Comparison of ENCODE assay signal across 10 cellular contexts in genomic region chr13:52846567-52847321, GRCh38. TPM values are rescaled to one million over a fixed set of nuclear protein-coding genes. Genes with fewer than 3 reads are reported as not detected.
DNase-seq lines count a peak whose midpoint lies in the region; ATAC-seq, FAIRE-seq and TF ChIP-seq lines count a peak whose summit lies in the region.
"Had no signal": no experiment of that assay in that cellular context is flagged by ENCODE, and none has a peak within 500 bp of the region (broad histone marks: within the 10 kb centered on the region; RNA-seq: fewer than 3 reads in every experiment).

No MANE protein-coding gene starts in this region.

- no peaks in the 10 kb centered on the region for H3K36me3 ChIP-seq in endodermal cell (ENCODE audit: control insufficient read depth, insufficient read depth, low read length)
- H3K36me3 ChIP-seq in SJCRH30 = no peaks in the 10 kb centered on the region

- H3K27ac ChIP-seq in endodermal cell (ENCODE audit: low read depth, low read length) = no peak overlapping the region
- H3K27ac ChIP-seq in SJCRH30 = no peak overlapping the region

- peaks cover 2% of the 10 kb centered on the region for H3K9me3 Mint-ChIP-seq in endodermal cell

- H3K27me3 ChIP-seq in endodermal cell (ENCODE audit: control insufficient read depth, insufficient read depth, low read length, poor library complexity, severe bottlenecking) (peaks cover 80% of the 10 kb centered on the region), SJCRH30 (no peaks in the 10 kb centered on the region)

- ATAC-seq in GM18498 (IDR thresholded peaks at IDR 0.05; ENCODE audit: unreplicated experiment) = no peak

- H3K27ac Mint-ChIP-seq in endodermal cell = no peak overlapping the region
- H3K27ac Mint-ChIP-seq: activated naive CD4-positive, alpha-beta T cell treated with anti-CD3 and anti-CD28 coated beads, Interleukin-2, amount 50 U/mL, for 24 hours had no signal

- no peak for TF ChIP-seq POLR2A in H54 (IDR thresholded peaks at IDR 0.05; ENCODE audit: low read depth, low read length)

- H3K9me3 ChIP-seq in endodermal cell (ENCODE audit: control insufficient read depth, low read length) (no peaks in the 10 kb centered on the region), SJCRH30 (replicated peaks) (no peaks in the 10 kb centered on the region)

- peaks cover 81% of the 10 kb centered on the region for H3K27me3 Mint-ChIP-seq in endodermal cell (ENCODE audit: insufficient read depth)

- peaks cover 19% of the 10 kb centered on the region for H3K4me1 Mint-ChIP-seq in endodermal cell

- no peak for FAIRE-seq in H54 (lab: Jason Lieb, UNC)
- FAIRE-seq: G401.6 had no signal

- 15 to 18% methylated on average over 51 to 100 of the region's 100 CpGs for WGBS in endodermal cell (ENCODE audit: insufficient coverage in 1 of 2, insufficient read length in 1 of 2), 2 experiments

- H3K9ac ChIP-seq in endodermal cell (ENCODE audit: extremely low read depth, low read length, poor library complexity, severe bottlenecking) = no peak overlapping the region

- no peaks in the 10 kb centered on the region for H3K36me3 Mint-ChIP-seq in endodermal cell (ENCODE audit: low read depth)

- H3K4me1 ChIP-seq in endodermal cell (ENCODE audit: control insufficient read depth, insufficient read depth, low read length) (no peaks in the 10 kb centered on the region), SJCRH30 (no peaks in the 10 kb centered on the region)

- TF ChIP-seq CTCF in endodermal cell (conservative IDR thresholded peaks at IDR 0.05) = peak; percentile 79

- peak overlapping the region; percentile 31 for H3K4me3 Mint-ChIP-seq in endodermal cell
- H3K4me3 Mint-ChIP-seq: activated naive CD4-positive, alpha-beta T cell treated with anti-CD3 and anti-CD28 coated beads, Interleukin-2, amount 50 U/mL, for 24 hours had no signal

- peak; percentile 47 for DNase-seq in stimulated activated CD4-positive, alpha-beta T cell treated with anti-CD3 and anti-CD28 coated beads, Interleukin-1b, Interleukin-23, amount 100 ng/mL, for 48 hours
- no peak for DNase-seq in stimulated activated CD4-positive, alpha-beta T cell treated with anti-CD3 and anti-CD28 coated beads, Interleukin-4, amount 100 ng/mL, for 1 hour
- DNase-seq in endodermal cell = peak; percentile 96
- DNase-seq in medulla oblongata (ENCODE audit: extremely low spot score) = peak; percentile 64
- DNase-seq in RPMI8226 = no peak
- no peak for DNase-seq in SJCRH30
- no peak for DNase-seq in H54 (ENCODE audit: insufficient read length, low spot score)

- no peak overlapping the region for H3K4me3 ChIP-seq in endodermal cell (ENCODE audit: low read length)
- H3K4me3 ChIP-seq in SJCRH30 = no peak overlapping the region

RNA-seq across cellular contexts. Expression of gene PCDH8, which starts 1.7 kb away (rescaled TPM):
- 10 to 100 TPM in 1 of 2 donors, 1 to 10 TPM in 1; 1.8 to 10.6 TPM for total RNA-seq in endodermal cell
- 67.5 TPM for polyA plus RNA-seq in endodermal cell (2013, experiment 1 of 2)
- 52.8 TPM for polyA plus RNA-seq in endodermal cell (2013, experiment 2 of 2)
- 2.2 and 2.3 TPM in 2 replicates for total RNA-seq in SJCRH30 (2014; rRNA removed; shearing (Covaris generic))

Comparison
In these comparisons a context has a peak if more than half of its experiments do, and no peak if none do; other contexts are left out.
1. DNase-seq: peak in stimulated activated CD4-positive, alpha-beta T cell treated with anti-CD3 and anti-CD28 coated beads, Interleukin-1b, Interleukin-23, amount 100 ng/mL, for 48 hours (single experiment), endodermal cell (single experiment) and medulla oblongata (single experiment); none in stimulated activated CD4-positive, alpha-beta T cell treated with anti-CD3 and anti-CD28 coated beads, Interleukin-4, amount 100 ng/mL, for 1 hour (single experiment), RPMI8226 (single experiment), SJCRH30 (0 of 2) and H54 (single experiment).